1 cellular context compared by ENCODE assay signal in genomic region chr1:198275598-198275997, GRCh38.
TF ChIP-seq lines count a peak whose summit lies in the region.

No MANE protein-coding gene starts in this region.

TF ChIP-seq in A549, 52 proteins besides CTCF, POLR2A, EP300 and RAD21 (continued from another document):
- TF ChIP-seq ELK1 (IDR thresholded peaks at IDR 0.05; ENCODE audit: low read depth, low read length) = no peak
- no peak for TF ChIP-seq KDM5A (IDR thresholded peaks at IDR 0.05)
